Comparison of ENCODE assay signal across 1 cellular context in the genomic region with DNA sequence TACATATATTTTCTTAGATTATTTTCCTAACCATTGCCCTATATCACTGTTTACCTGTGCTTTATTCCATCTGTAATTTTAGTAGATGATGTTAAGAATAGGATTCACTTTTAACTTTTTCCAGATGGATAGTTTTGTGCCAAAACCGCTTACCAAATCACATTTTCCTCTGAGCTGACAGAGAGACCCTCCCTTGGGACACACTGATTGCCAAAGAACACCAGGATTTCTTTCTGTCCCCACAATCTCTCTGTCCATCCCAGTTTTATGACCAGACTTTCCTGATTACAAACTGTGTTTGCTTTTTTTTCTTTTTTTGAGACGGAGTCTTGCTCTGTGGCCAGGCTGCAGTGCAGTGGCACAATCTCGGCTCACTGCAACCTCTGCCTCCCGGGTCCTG.
TF ChIP-seq lines count a peak whose summit lies in the region.

No MANE protein-coding gene starts in this region.

TF ChIP-seq in IMR-90, 13 proteins besides CTCF, POLR2A, EP300 and RAD21 (continued from another document):
- TF ChIP-seq, protein P1, sequence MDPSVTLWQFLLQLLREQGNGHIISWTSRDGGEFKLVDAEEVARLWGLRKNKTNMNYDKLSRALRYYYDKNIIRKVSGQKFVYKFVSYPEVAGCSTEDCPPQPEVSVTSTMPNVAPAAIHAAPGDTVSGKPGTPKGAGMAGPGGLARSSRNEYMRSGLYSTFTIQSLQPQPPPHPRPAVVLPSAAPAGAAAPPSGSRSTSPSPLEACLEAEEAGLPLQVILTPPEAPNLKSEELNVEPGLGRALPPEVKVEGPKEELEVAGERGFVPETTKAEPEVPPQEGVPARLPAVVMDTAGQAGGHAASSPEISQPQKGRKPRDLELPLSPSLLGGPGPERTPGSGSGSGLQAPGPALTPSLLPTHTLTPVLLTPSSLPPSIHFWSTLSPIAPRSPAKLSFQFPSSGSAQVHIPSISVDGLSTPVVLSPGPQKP (IDR thresholded peaks at IDR 0.05; ENCODE audit: borderline replicate concordance, low read depth, low read length), result no peak
- TF ChIP-seq SMC3 (IDR thresholded peaks at IDR 0.05; ENCODE audit: low read depth, low read length) (no peak), MAZ (IDR thresholded peaks at IDR 0.05; ENCODE audit: borderline replicate concordance, low read depth, low read length) (no peak)
